ENCODE assay signal across 33 cellular contexts in genomic region chr15:47997170-47997569, GRCh38.
"Had no signal": no experiment of that assay in that cellular context is flagged by ENCODE, and none has a peak within 500 bp of the region (broad histone marks: within the 10 kb centered on the region; RNA-seq: fewer than 3 reads in every experiment).

No MANE protein-coding gene starts in this region.

- H3K9me3 ChIP-seq: esophagus squamous epithelium, heart right ventricle, left lung, lower lobe of right lung, pancreas, prostate gland, sigmoid colon, stomach, thyroid gland had no signal

- H3K27me3 ChIP-seq: esophagus squamous epithelium, left lung, pancreas, sigmoid colon, stomach, thyroid gland, upper lobe of left lung had no signal

- H3K4me3 Mint-ChIP-seq: activated T-cell treated with anti-CD3 and anti-CD28 coated beads, Interleukin-2, amount 50 U/mL, for 72 hours; central memory CD8-positive, alpha-beta T cell; naive thymus-derived CD4-positive, alpha-beta T cell; stimulated activated naive B cell treated with anti-CD40 and anti-IgM and Interleukin-4, amounts not matched to agents 10 μg/mL and 1 μg/mL and 100 μg/mL, for 72 hours; T-cell; T-helper 2 cell treated with Interferon-gamma antibody and Interleukin-4, amounts not matched to agents 5 μg/mL and 100 μg/mL, for 36 hours had no signal

- H3K36me3 ChIP-seq: esophagus squamous epithelium, heart right ventricle, left lung, lower lobe of right lung, pancreas, prostate gland, sigmoid colon, stomach, thyroid gland, upper lobe of left lung had no signal

- H3K27ac ChIP-seq: epithelial cell of prostate, esophagus squamous epithelium, heart right ventricle, left lung, lower lobe of right lung, pancreas, prostate gland, sigmoid colon, stomach, thyroid gland, VCaP had no signal

- FAIRE-seq: bronchial epithelial cell, endometrium, pancreas, TTC549 had no signal

- H3K9me3 Mint-ChIP-seq: activated naive CD4-positive, alpha-beta T cell treated with anti-CD3 and anti-CD28 coated beads, Interleukin-2, amount 50 U/mL, for 72 hours; activated T-cell treated with anti-CD3 and anti-CD28 coated beads, Interleukin-2, amount 50 U/mL, for 72 hours; central memory CD8-positive, alpha-beta T cell; naive thymus-derived CD4-positive, alpha-beta T cell; T-cell; T-helper 2 cell treated with Interferon-gamma antibody and Interleukin-4, amounts not matched to agents 5 μg/mL and 100 μg/mL, for 36 hours had no signal

- DNase-seq: activated CD4-positive, alpha-beta T cell treated with anti-CD3 and anti-CD28 coated beads for 4 hours; activated CD4-positive, alpha-beta T cell treated with anti-CD3 and anti-CD28 coated beads, Interleukin-2, amount 50 U/mL, for 4 hours; activated naive CD4-positive, alpha-beta T cell; activated T-cell treated with anti-CD3 and anti-CD28 coated beads for 4 hours; activated T-cell treated with anti-CD3 and anti-CD28 coated beads, Interleukin-2, amount 50 U/mL, for 72 hours; anterior cingulate cortex; dermis blood vessel endothelial cell; effector CD8-positive, alpha-beta T cell; esophagus squamous epithelium; heart right ventricle; kidney glomerular epithelial cell; left lung; lower lobe of right lung; naive thymus-derived CD4-positive, alpha-beta T cell; pancreas; retina; sigmoid colon; stimulated activated CD4-positive, alpha-beta T cell treated with anti-CD3 and anti-CD28 coated beads, Interleukin-15, amount 100 ng/mL, for 24 hours; stimulated activated CD4-positive, alpha-beta T cell treated with anti-CD3 and anti-CD28 coated beads, Interleukin-2, amount 100 ng/mL, for 24 hours; stimulated activated naive B cell treated with anti-CD40 and anti-IgM and Interleukin-4, amounts not matched to agents 10 μg/mL and 1 μg/mL and 100 μg/mL, for 72 hours; stomach; T-cell; thyroid gland; upper lobe of left lung had no signal

- H3K27ac Mint-ChIP-seq: activated naive CD4-positive, alpha-beta T cell treated with anti-CD3 and anti-CD28 coated beads, Interleukin-2, amount 50 U/mL, for 72 hours; activated T-cell treated with anti-CD3 and anti-CD28 coated beads, Interleukin-2, amount 50 U/mL, for 72 hours; naive thymus-derived CD4-positive, alpha-beta T cell; stimulated activated naive B cell treated with anti-CD40 and anti-IgM and Interleukin-4, amounts not matched to agents 10 μg/mL and 1 μg/mL and 100 μg/mL, for 72 hours; T-cell; T-helper 2 cell treated with Interferon-gamma antibody and Interleukin-4, amounts not matched to agents 5 μg/mL and 100 μg/mL, for 36 hours had no signal

- ATAC-seq: activated naive CD4-positive, alpha-beta T cell treated with anti-CD3 and anti-CD28 coated beads, Interleukin-2, amount 50 U/mL, for 72 hours; activated T-cell treated with anti-CD3 and anti-CD28 coated beads, Interleukin-2, amount 50 U/mL, for 72 hours; heart right ventricle; left lung; lower lobe of right lung; naive thymus-derived CD4-positive, alpha-beta T cell; pancreas; stimulated activated naive B cell treated with anti-CD40 and anti-IgM and Interleukin-4, amounts not matched to agents 10 μg/mL and 1 μg/mL and 100 μg/mL, for 72 hours; T-cell had no signal

- H3K4me3 ChIP-seq: esophagus squamous epithelium, heart right ventricle, left lung, lower lobe of right lung, pancreas, prostate gland, sigmoid colon, stomach, thyroid gland, upper lobe of left lung had no signal

- H3K36me3 Mint-ChIP-seq: activated naive CD4-positive, alpha-beta T cell treated with anti-CD3 and anti-CD28 coated beads, Interleukin-2, amount 50 U/mL, for 72 hours; naive thymus-derived CD4-positive, alpha-beta T cell; stimulated activated naive B cell treated with anti-CD40 and anti-IgM and Interleukin-4, amounts not matched to agents 10 μg/mL and 1 μg/mL and 100 μg/mL, for 72 hours; T-cell had no signal

- H3K4me1 Mint-ChIP-seq: central memory CD8-positive, alpha-beta T cell; naive thymus-derived CD4-positive, alpha-beta T cell; T-cell had no signal

- H3K4me1 ChIP-seq: esophagus squamous epithelium, pancreas, prostate gland, sigmoid colon, thyroid gland had no signal

- H3K27me3 Mint-ChIP-seq: central memory CD8-positive, alpha-beta T cell; stimulated activated naive B cell treated with anti-CD40 and anti-IgM and Interleukin-4, amounts not matched to agents 10 μg/mL and 1 μg/mL and 100 μg/mL, for 72 hours had no signal
